Comparison of ENCODE assay signal across 28 cellular contexts in the genomic region with DNA sequence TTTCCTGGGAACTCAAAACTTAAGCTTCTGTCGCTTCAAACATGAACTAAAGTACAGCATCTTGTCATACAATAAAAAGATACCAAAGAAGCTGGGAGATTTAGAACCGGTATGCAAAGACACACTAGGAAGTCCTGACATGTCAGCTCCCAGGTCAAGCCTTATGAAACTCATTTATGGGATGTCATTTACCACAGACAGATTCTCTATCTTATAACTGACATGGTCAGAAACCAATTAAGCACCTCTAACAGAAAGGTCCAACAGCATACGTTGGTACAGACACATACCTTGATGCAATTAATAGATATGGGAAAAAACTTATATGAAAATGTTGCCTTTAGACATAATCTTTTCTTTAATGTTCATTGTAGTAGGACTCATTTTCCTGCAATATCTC.
"Had no signal": no experiment of that assay in that cellular context is flagged by ENCODE, and none has a peak within 500 bp of the region (broad histone marks: within the 10 kb centered on the region; RNA-seq: fewer than 3 reads in every experiment).

No MANE protein-coding gene starts in this region.

- H3K4me3 Mint-ChIP-seq: activated CD4-positive, alpha-beta T cell treated with anti-CD3 and anti-CD28 coated beads, Interleukin-2, amount 10 ng/mL, durations not matched to agents 24 days and 14 days; activated CD8-positive, alpha-beta T cell treated with anti-CD3 and anti-CD28 coated beads for 36 hours; activated naive CD4-positive, alpha-beta T cell treated with anti-CD3 and anti-CD28 coated beads, Interleukin-2, amount 50 U/mL, for 24 hours; activated naive CD8-positive, alpha-beta T cell treated with anti-CD3 and anti-CD28 coated beads, Interleukin-2, amount 10 ng/mL, durations not matched to agents 7 days and 5 days; activated T-cell treated with anti-CD3 and anti-CD28 coated beads, Interleukin-2, amount 50 U/mL, for 72 hours; activated T-helper 17 cell treated with anti-CD3 and anti-CD28 coated beads, Interleukin-2, amount 50 U/mL, for 72 hours had no signal

- H3K27ac ChIP-seq: body of pancreas, breast epithelium had no signal

- H3K27me3 ChIP-seq: body of pancreas, breast epithelium had no signal

- DNase-seq: activated CD4-positive, alpha-beta T cell treated with anti-CD3 and anti-CD28 coated beads, Interleukin-2, amount 10 ng/mL, durations not matched to agents 24 days and 14 days; activated CD4-positive, alpha-beta T cell treated with anti-CD3 and anti-CD28 coated beads, Interleukin-2, amount 50 U/mL, for 4 hours; activated CD8-positive, alpha-beta T cell treated with anti-CD3 and anti-CD28 coated beads for 36 hours; activated effector memory CD4-positive, alpha-beta T cell treated with anti-CD3 and anti-CD28 coated beads, Interleukin-2, amount 50 U/mL, for 16 hours; activated naive CD4-positive, alpha-beta T cell treated with Interleukin-2 at 50 U/mL for 16 hours; activated naive CD8-positive, alpha-beta T cell treated with anti-CD3 and anti-CD28 coated beads, Interleukin-2, amount 10 ng/mL, durations not matched to agents 7 days and 5 days; activated T-cell treated with anti-CD3 and anti-CD28 coated beads, Interleukin-2, amount 50 U/mL, for 1 hour; activated T-cell treated with anti-CD3 and anti-CD28 coated beads, Interleukin-2, amount 50 U/mL, for 72 hours; amygdala; body of pancreas; KG1; NCI-H1048; NCI-H1105 treated with DMSO at 0.1 percent for 48 hours; NCI-H1436; NCI-H1694 treated with DMSO at 0.1 percent for 48 hours; NCI-H2029; NCI-H345; NCI-H524 treated with DMSO at 0.1 percent for 48 hours; NK-92 treated with Interleukin-12 subunit alpha and Interleukin-12 subunit beta, amount 100 ng/mL, for 24 hours; OCI-M1; Right ventricle myocardium superior; SW 1271; T-helper 1 cell; T1000 had no signal

- ATAC-seq: activated CD8-positive, alpha-beta T cell treated with anti-CD3 and anti-CD28 coated beads for 36 hours; activated T-cell treated with anti-CD3 and anti-CD28 coated beads, Interleukin-2, amount 50 U/mL, for 72 hours; activated T-helper 17 cell treated with anti-CD3 and anti-CD28 coated beads, Interleukin-2, amount 50 U/mL, for 72 hours; body of pancreas had no signal

- H3K9me3 Mint-ChIP-seq: activated CD4-positive, alpha-beta T cell treated with anti-CD3 and anti-CD28 coated beads, Interleukin-2, amount 10 ng/mL, durations not matched to agents 24 days and 14 days had no signal

- H3K4me3 ChIP-seq: body of pancreas, breast epithelium had no signal

- FAIRE-seq: astrocyte had no signal

- H3K36me3 ChIP-seq: breast epithelium had no signal

- H3K9me3 ChIP-seq: body of pancreas, breast epithelium had no signal

- H3K4me1 ChIP-seq: breast epithelium had no signal

- H3K27ac Mint-ChIP-seq: activated CD4-positive, alpha-beta T cell treated with anti-CD3 and anti-CD28 coated beads, Interleukin-2, amount 10 ng/mL, durations not matched to agents 24 days and 14 days; activated CD8-positive, alpha-beta T cell treated with anti-CD3 and anti-CD28 coated beads for 36 hours; activated naive CD8-positive, alpha-beta T cell treated with anti-CD3 and anti-CD28 coated beads, Interleukin-2, amount 10 ng/mL, durations not matched to agents 7 days and 5 days; activated T-cell treated with anti-CD3 and anti-CD28 coated beads, Interleukin-2, amount 50 U/mL, for 72 hours; activated T-helper 17 cell treated with anti-CD3 and anti-CD28 coated beads, Interleukin-2, amount 50 U/mL, for 72 hours had no signal

- H3K27me3 Mint-ChIP-seq: activated CD4-positive, alpha-beta T cell treated with anti-CD3 and anti-CD28 coated beads, Interleukin-2, amount 10 ng/mL, durations not matched to agents 24 days and 14 days; activated CD8-positive, alpha-beta T cell treated with anti-CD3 and anti-CD28 coated beads for 36 hours; activated naive CD4-positive, alpha-beta T cell treated with anti-CD3 and anti-CD28 coated beads, Interleukin-2, amount 50 U/mL, for 24 hours; activated naive CD8-positive, alpha-beta T cell treated with anti-CD3 and anti-CD28 coated beads, Interleukin-2, amount 10 ng/mL, durations not matched to agents 7 days and 5 days; activated T-helper 17 cell treated with anti-CD3 and anti-CD28 coated beads, Interleukin-2, amount 50 U/mL, for 72 hours had no signal
